Comparison of ENCODE assay signal across 1 cellular context in genomic region chr3:171810278-171811058, GRCh38.
A peak's percentile ranks its signal among the peaks of the same experiment; 100 is the strongest.
TF ChIP-seq lines count a peak whose summit lies in the region.

PLD1 (minus strand) TSS chr3:171810483; CDS start chr3:171738051, 72,432 bp downstream.

TF ChIP-seq in HepG2, 621 proteins besides CTCF, POLR2A, EP300 and RAD21 (continued from another document and continues in another):
- no peak for TF ChIP-seq ZNF407 (CRISPR knock-in tag; IDR thresholded peaks at IDR 0.05; ENCODE audit: not compliant biosample characterization)
- no peak for TF ChIP-seq PLRG1 (conservative IDR thresholded peaks at IDR 0.05)
- no peak for TF ChIP-seq ZNF616 (CRISPR knock-in tag; IDR thresholded peaks at IDR 0.05; ENCODE audit: low read depth)
- TF ChIP-seq ZBTB3 (CRISPR knock-in tag; IDR thresholded peaks at IDR 0.05; ENCODE audit: borderline replicate concordance, low read depth): peak; percentile 49; the same call in 1 of the 2 replicates
- no peak for TF ChIP-seq NR1H2 (CRISPR knock-in tag; IDR thresholded peaks at IDR 0.05; ENCODE audit: borderline replicate concordance, low read depth)
- TF ChIP-seq HDAC1 (CRISPR knock-in tag; IDR thresholded peaks at IDR 0.05): no peak; the same call in 1 of the 2 replicates
- no peak for TF ChIP-seq ZFAT (CRISPR knock-in tag; conservative IDR thresholded peaks at IDR 0.05)
- no peak for TF ChIP-seq HOXD1 (CRISPR knock-in tag; IDR thresholded peaks at IDR 0.05)
- 0 out of 2 replicates have a peak, but pooled peaks have one; percentile 7 for TF ChIP-seq NFYC (CRISPR knock-in tag; IDR thresholded peaks at IDR 0.05)
- no peak for TF ChIP-seq AGO1 (IDR thresholded peaks at IDR 0.05; ENCODE audit: low read depth, low read length, poor library complexity, severe bottlenecking)
- TF ChIP-seq ZNF282 (IDR thresholded peaks at IDR 0.05; ENCODE audit: partially characterized antibody): no peak
- peak; percentile 40 for TF ChIP-seq GATAD2A (CRISPR knock-in tag; IDR thresholded peaks at IDR 0.05)
- TF ChIP-seq BCL6 (CRISPR knock-in tag; IDR thresholded peaks at IDR 0.05): peak; percentile 62
- peak; percentile 72; the same call in 1 of the 2 replicates for TF ChIP-seq MXD1 (CRISPR knock-in tag; IDR thresholded peaks at IDR 0.05)
- TF ChIP-seq NFE2L2 (IDR thresholded peaks at IDR 0.05; ENCODE audit: low read length): no peak
- TF ChIP-seq ZNF354B (CRISPR knock-in tag; IDR thresholded peaks at IDR 0.05): no peak
- no peak for TF ChIP-seq FIP1L1 (IDR thresholded peaks at IDR 0.05; ENCODE audit: borderline replicate concordance, insufficient read depth, low read depth, low read length)
- 0 out of 2 replicates have a peak, but pooled peaks have one; percentile 76 for TF ChIP-seq MED1 (CRISPR knock-in tag; IDR thresholded peaks at IDR 0.05)
- TF ChIP-seq RCOR2 (CRISPR knock-in tag; IDR thresholded peaks at IDR 0.05): no peak
- TF ChIP-seq ZNF10 (CRISPR knock-in tag; IDR thresholded peaks at IDR 0.05; ENCODE audit: borderline replicate concordance, low read depth): no peak
- 0 out of 2 replicates have a peak, but pooled peaks have one; percentile 21 for TF ChIP-seq GMEB2 (CRISPR knock-in tag; IDR thresholded peaks at IDR 0.05; ENCODE audit: low read depth)
- 0 out of 2 replicates have a peak, but pooled peaks have one; percentile 29 for TF ChIP-seq ZNF674 (CRISPR knock-in tag; IDR thresholded peaks at IDR 0.05; ENCODE audit: low read depth)
- no peak for TF ChIP-seq ZNF496 (CRISPR knock-in tag; IDR thresholded peaks at IDR 0.05; ENCODE audit: insufficient replicate concordance)
- TF ChIP-seq ZNF547 (CRISPR knock-in tag; IDR thresholded peaks at IDR 0.05): no peak
- TF ChIP-seq FOXK1 (CRISPR knock-in tag; IDR thresholded peaks at IDR 0.05; ENCODE audit: borderline replicate concordance, low read depth): peak; percentile 21; the same call in 1 of the 2 replicates
- TF ChIP-seq ZNF234 (CRISPR knock-in tag; conservative IDR thresholded peaks at IDR 0.05): peak; percentile 76; the same call in 1 of the 2 replicates
- no peak for TF ChIP-seq ZNF549 (CRISPR knock-in tag; IDR thresholded peaks at IDR 0.05)
- peak; percentile 49; the same call in 1 of the 2 replicates for TF ChIP-seq NR2C2 (CRISPR knock-in tag; IDR thresholded peaks at IDR 0.05; ENCODE audit: borderline replicate concordance)
- 0 out of 2 replicates have a peak, but pooled peaks have one; percentile 10 for TF ChIP-seq SP2 (CRISPR knock-in tag; IDR thresholded peaks at IDR 0.05)
- TF ChIP-seq IRF9 (CRISPR knock-in tag; IDR thresholded peaks at IDR 0.05; ENCODE audit: borderline replicate concordance): peak; percentile 63; the same call in 1 of the 2 replicates
- no peak for TF ChIP-seq RFXANK (CRISPR knock-in tag; IDR thresholded peaks at IDR 0.05)
- peak; percentile 42 for TF ChIP-seq ARID4A (CRISPR knock-in tag; IDR thresholded peaks at IDR 0.05; ENCODE audit: borderline replicate concordance)
- TF ChIP-seq RBFOX2 (IDR thresholded peaks at IDR 0.05; ENCODE audit: low read depth, low read length): peak; percentile 99
- TF ChIP-seq SRSF1 (optimal IDR thresholded peaks at IDR 0.05; ENCODE audit: low read depth, low read length): no peak
- TF ChIP-seq ATF2 (CRISPR knock-in tag; IDR thresholded peaks at IDR 0.05): no peak; the same call in 1 of the 2 replicates
- TF ChIP-seq HIVEP1 (CRISPR knock-in tag; IDR thresholded peaks at IDR 0.05): no peak; the same call in 1 of the 2 replicates
- peak; percentile 70 for TF ChIP-seq KLF6 (CRISPR knock-in tag; IDR thresholded peaks at IDR 0.05)
- 0 out of 2 replicates have a peak, but pooled peaks have one; percentile 33 for TF ChIP-seq ZNF232 (CRISPR knock-in tag; IDR thresholded peaks at IDR 0.05; ENCODE audit: borderline replicate concordance)
- TF ChIP-seq ZNF501 (CRISPR knock-in tag; IDR thresholded peaks at IDR 0.05): peak; percentile 80
- peak; percentile 45; the same call in 1 of the 2 replicates for TF ChIP-seq IKZF5 (CRISPR knock-in tag; IDR thresholded peaks at IDR 0.05)
- TF ChIP-seq NCOA5 (CRISPR knock-in tag; IDR thresholded peaks at IDR 0.05): no peak
- no peak for TF ChIP-seq ZBTB34 (CRISPR knock-in tag; IDR thresholded peaks at IDR 0.05)
- no peak; the same call in 1 of the 2 replicates for TF ChIP-seq CREM (IDR thresholded peaks at IDR 0.05)
- TF ChIP-seq CREM (CRISPR knock-in tag; IDR thresholded peaks at IDR 0.05): no peak
